Comparison of ENCODE assay signal across 8 cellular contexts in the genomic region with DNA sequence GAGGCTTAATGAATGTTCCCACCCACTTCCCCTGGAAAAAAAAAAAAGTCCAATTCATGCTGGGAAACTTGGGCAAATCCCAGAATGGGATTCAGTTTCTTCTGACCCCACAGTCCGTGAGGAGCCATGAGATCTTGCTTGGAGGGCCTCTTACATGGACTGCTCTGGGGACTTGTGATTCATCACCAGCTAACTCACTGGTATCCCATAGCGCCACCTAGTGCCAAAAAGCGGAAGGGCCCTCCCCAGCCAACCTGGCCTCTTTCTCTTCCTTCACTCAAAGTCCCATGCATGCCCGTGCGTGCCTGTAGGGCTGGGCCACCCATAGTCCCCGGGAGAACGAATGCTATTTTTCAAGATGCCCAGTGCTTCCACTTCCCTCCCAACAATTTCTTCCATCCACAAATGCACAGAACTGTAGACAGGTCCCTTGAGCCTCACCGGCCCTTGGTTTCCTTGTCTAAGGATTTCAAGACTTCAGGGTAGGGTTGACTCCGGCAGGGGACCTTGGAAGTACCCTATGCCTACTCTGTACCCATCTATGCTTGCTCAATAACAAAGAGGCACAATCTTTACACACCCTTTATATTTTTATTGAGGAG. TPM values are rescaled to one million over a fixed set of nuclear protein-coding genes. Genes with fewer than 3 reads are reported as not detected.
DNase-seq lines count a peak whose midpoint lies in the region; ATAC-seq, FAIRE-seq and TF ChIP-seq lines count a peak whose summit lies in the region.

No MANE protein-coding gene starts in this region.

- H3K9ac ChIP-seq in kidney (ENCODE audit: low read length in 2 of 2), result peak overlapping the region in 1 of 2 donors; percentile 36

- H3K36me3 ChIP-seq in bronchial epithelial cell (ENCODE audit: control insufficient read depth, insufficient read depth, low read length) (no peaks in the 10 kb centered on the region), kidney (ENCODE audit: control insufficient read depth in 1 of 2, insufficient read depth in 2 of 2, low read length in 2 of 2) (no peaks in the 10 kb centered on the region)

- ATAC-seq in GM18499 (IDR thresholded peaks at IDR 0.05; ENCODE audit: insufficient read depth, unreplicated experiment) (peak; percentile 60), HG02981 (IDR thresholded peaks at IDR 0.05; ENCODE audit: unreplicated experiment) (peak; percentile 58)

- H3K27ac ChIP-seq in 22Rv1 (no peak overlapping the region), kidney (ENCODE audit: low read depth in 2 of 2, low read length in 2 of 2) (peak overlapping the region in 1 of 2 donors; percentile 83)

- no peak for FAIRE-seq in bronchial epithelial cell (lab: Jason Lieb, UNC)
- peak; percentile 66 for FAIRE-seq in kidney (lab: Jason Lieb, UNC)

- peak; percentile 78 for TF ChIP-seq CTCF in 22Rv1 (IDR thresholded peaks at IDR 0.05)
- peak; percentile 93 for TF ChIP-seq CTCF in WI38 (IDR thresholded peaks at IDR 0.05; ENCODE audit: low read depth, low read length)
- TF ChIP-seq CTCF in bronchial epithelial cell (IDR thresholded peaks at IDR 0.05; ENCODE audit: insufficient read depth, low read length, severe bottlenecking), result peak; percentile 85
- TF ChIP-seq CTCF in kidney (IDR thresholded peaks at IDR 0.05; ENCODE audit: borderline replicate concordance, extremely low read depth, insufficient read depth), result peak; percentile 81

- intact Hi-C loops in kidney (cut with DNase I), result loop anchor here (10.0 kb wide), 1 partner anchor 102 kb away; no protein-coding TSS in a partner anchor

- H3K4me3 ChIP-seq in WI38 (ENCODE audit: low read depth, low read length) (no peak overlapping the region), bronchial epithelial cell (ENCODE audit: low read depth, low read length) (no peak overlapping the region), kidney (ENCODE audit: low read length in 2 of 2) (no peak overlapping the region)

- H3K4me1 ChIP-seq in kidney (ENCODE audit: control insufficient read depth in 1 of 2, insufficient read depth in 1 of 2, low read depth in 1 of 2, low read length in 2 of 2), result peaks cover 10 to 32% of the 10 kb centered on the region in 2 donors

- H3K9me3 ChIP-seq in kidney (ENCODE audit: control insufficient read depth in 1 of 2, low read length in 2 of 2), result no peaks in the 10 kb centered on the region

- H3K27me3 ChIP-seq in bronchial epithelial cell (ENCODE audit: control insufficient read depth, insufficient read depth, low read length), result peaks cover 13% of the 10 kb centered on the region

- DNase-seq in NCI-H2196 treated with DMSO at 0.1 percent for 48 hours (lab: John Stamatoyannopoulos, UW; ENCODE audit: unreplicated experiment) (peak; percentile 29), bronchial epithelial cell (ENCODE audit: low read depth) (peak; percentile 79), kidney (peak; percentile 91)
- DNase-seq in stimulated activated CD4-positive, alpha-beta T cell treated with anti-CD3 and anti-CD28 coated beads, Interleukin-1b, Interleukin-23, amount 100 ng/mL, for 1 hour (ENCODE audit: low read depth in 2 of 2), result peak; percentile 62 to 75

RNA-seq across cellular contexts. Expression of gene RTL5, which starts 5.1 kb away (rescaled TPM):
- total RNA-seq in bronchial epithelial cell (not detected in 2 replicates), kidney (6.9 TPM)
- 5.7 TPM for polyA plus RNA-seq in kidney (ENCODE audit: insufficient read depth, low read depth, low replicate concordance)

RNA-seq across cellular contexts. Expression of gene PIN4, which starts 54.9 kb away (rescaled TPM):
- 10.3 and 13.1 TPM in 2 replicates for total RNA-seq in bronchial epithelial cell
- 11.0 TPM for total RNA-seq in kidney
- 50.9 TPM for polyA plus RNA-seq in kidney (ENCODE audit: insufficient read depth, low read depth, low replicate concordance)

Comparison
In these comparisons a context has a peak if more than half of its experiments do, and no peak if none do; other contexts are left out.
1. DNase-seq: peak in every context shown above with its lines; median percentile 91 in kidney; 79 in bronchial epithelial cell; 68 in stimulated activated CD4-positive, alpha-beta T cell treated with anti-CD3 and anti-CD28 coated beads, Interleukin-1b, Interleukin-23, amount 100 ng/mL, for 1 hour; 29 in NCI-H2196 treated with DMSO at 0.1 percent for 48 hours.